In the genomic region with DNA sequence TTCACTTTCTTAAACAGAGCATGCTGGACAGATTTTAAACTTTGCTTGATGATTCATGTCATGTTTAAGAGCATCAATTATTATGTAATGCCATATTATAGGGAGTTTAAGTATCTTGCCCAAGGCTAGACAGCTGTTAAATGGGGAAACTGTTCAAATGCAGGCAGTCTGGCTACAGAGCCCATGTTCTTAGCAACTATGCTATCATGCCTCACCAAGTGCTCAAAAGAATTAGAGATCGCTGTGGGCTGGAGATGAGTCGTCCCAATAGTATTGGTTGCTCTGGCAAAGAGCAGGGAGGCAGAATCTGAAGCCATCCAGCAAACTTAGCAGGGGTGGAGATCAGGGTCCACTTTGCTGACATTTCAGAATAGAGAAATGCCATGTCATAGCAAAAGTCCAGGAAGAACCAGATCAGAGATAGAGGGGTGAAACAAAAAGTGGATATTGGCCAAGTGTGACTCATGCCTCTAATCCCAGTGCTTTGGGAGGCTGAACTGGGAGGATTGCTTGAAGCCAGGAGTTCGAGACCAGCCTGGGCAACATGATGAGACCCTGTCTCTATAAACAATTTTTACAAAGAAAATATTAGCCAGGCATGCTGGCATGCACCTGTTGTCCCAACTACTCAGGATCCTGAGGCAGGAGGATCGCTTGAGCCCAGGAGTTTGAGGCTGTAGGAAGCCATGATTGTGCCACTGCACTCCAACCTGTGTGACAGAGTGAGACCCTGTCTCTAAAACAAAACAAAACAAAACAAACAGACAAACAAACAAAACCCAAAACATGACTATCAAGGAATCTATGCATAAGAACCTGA, we compare ENCODE assay signal across 10 cellular contexts. TPM values are rescaled to one million over a fixed set of nuclear protein-coding genes. Genes with fewer than 3 reads are reported as not detected.
DNase-seq lines count a peak whose midpoint lies in the region; ATAC-seq and TF ChIP-seq lines count a peak whose summit lies in the region.
"Had no signal": no experiment of that assay in that cellular context is flagged by ENCODE, and none has a peak within 500 bp of the region (broad histone marks: within the 10 kb centered on the region; RNA-seq: fewer than 3 reads in every experiment).

No MANE protein-coding gene starts in this region.

- H3K27me3 ChIP-seq in GM23248 (replicated peaks; ENCODE audit: insufficient read depth) (no peaks in the 10 kb centered on the region), RWPE2 (ENCODE audit: insufficient read depth, poor library complexity, severe bottlenecking) (no peaks in the 10 kb centered on the region), fibroblast of lung (ENCODE audit: control insufficient read depth, insufficient read depth, low read length) (no peaks in the 10 kb centered on the region)

- H3K36me3 ChIP-seq in GM23248 (ENCODE audit: low read depth) (no peaks in the 10 kb centered on the region), RWPE2 (ENCODE audit: low read depth) (no peaks in the 10 kb centered on the region), fibroblast of lung (ENCODE audit: control insufficient read depth, insufficient read depth, low read length) (no peaks in the 10 kb centered on the region)
- H3K36me3 ChIP-seq: heart right ventricle had no signal

- H3F3A ChIP-seq in GM23248 (ENCODE audit: insufficient read depth), result peaks cover 13% of the 10 kb centered on the region; the same call in 1 of the 2 replicates

- H3K4me3 ChIP-seq in GM23248, result no peak overlapping the region
- H3K4me3 ChIP-seq in RWPE2 (ENCODE audit: severe bottlenecking), result no peak overlapping the region
- no peak overlapping the region for H3K4me3 ChIP-seq in fibroblast of lung (replicated peaks in 1 of 4; ENCODE audit: control extremely low read depth in 1 of 4, insufficient read depth in 1 of 4, low read depth in 3 of 4, low read length in 4 of 4)
- H3K4me3 ChIP-seq: heart right ventricle had no signal

- peaks cover 5% of the 10 kb centered on the region for H3K4me1 Mint-ChIP-seq in progenitor cell of endocrine pancreas (ENCODE audit: low read depth)

- H3K79me2 ChIP-seq in GM23248 (ENCODE audit: insufficient read depth), result no peaks in the 10 kb centered on the region
- no peaks in the 10 kb centered on the region for H3K79me2 ChIP-seq in fibroblast of lung (ENCODE audit: control insufficient read depth, insufficient read depth, low read length)

- H3K4me1 ChIP-seq in GM23248 (ENCODE audit: insufficient read depth) (no peaks in the 10 kb centered on the region), RWPE2 (ENCODE audit: insufficient read depth, poor library complexity, severe bottlenecking) (no peaks in the 10 kb centered on the region), fibroblast of lung (ENCODE audit: control insufficient read depth, extremely low read depth, insufficient read depth, low read length) (no peaks in the 10 kb centered on the region)
- H3K4me1 ChIP-seq: heart right ventricle had no signal

- H3K4me2 ChIP-seq in GM23248 (ENCODE audit: unreplicated experiment) (no peak overlapping the region), fibroblast of lung (ENCODE audit: extremely low read depth, insufficient read depth, low read length) (no peak overlapping the region)

- 22 to 25% methylated on average over 4 of the region's 4 CpGs for WGBS in GM23248 (ENCODE audit: low coverage in 1 of 2, low lambda C conversion rate in 2 of 2, missing lambda C conversion rate in 2 of 2), 2 experiments

- H3K27me3 Mint-ChIP-seq in progenitor cell of endocrine pancreas, result peaks cover 2% of the 10 kb centered on the region

- H4K20me1 ChIP-seq in GM23248 (ENCODE audit: insufficient read depth), result no peaks in the 10 kb centered on the region
- no peaks in the 10 kb centered on the region for H4K20me1 ChIP-seq in fibroblast of lung (ENCODE audit: control insufficient read depth, extremely low read depth, insufficient read depth, low read length)

- H3K9me3 ChIP-seq in GM23248 (ENCODE audit: low read depth), result no peaks in the 10 kb centered on the region
- H3K9me3 ChIP-seq in RWPE2 (ENCODE audit: severe bottlenecking), result peaks cover 6% of the 10 kb centered on the region
- H3K9me3 ChIP-seq in fibroblast of lung (ENCODE audit: control insufficient read depth, insufficient read depth, low read depth, low read length), result no peaks in the 10 kb centered on the region

- H3K4me3 Mint-ChIP-seq in progenitor cell of endocrine pancreas (ENCODE audit: low read depth), result no peak overlapping the region

- peaks cover 1% of the 10 kb centered on the region for H3K36me3 Mint-ChIP-seq in progenitor cell of endocrine pancreas (ENCODE audit: insufficient read depth)

- H3K9me3 Mint-ChIP-seq in progenitor cell of endocrine pancreas (ENCODE audit: low read depth), result peaks cover 9% of the 10 kb centered on the region

- H3K9ac ChIP-seq in GM23248 (no peak overlapping the region), fibroblast of lung (ENCODE audit: insufficient read depth, low read length) (no peak overlapping the region)

- DNase-seq in GM23248 (peak; percentile 58), RWPE2 (ENCODE audit: low spot score) (peak; percentile 54), fibroblast of lung (ENCODE audit: low read depth in 2 of 2) (peak; percentile 84 to 97), progenitor cell of endocrine pancreas (ENCODE audit: low spot score, unreplicated experiment) (no peak), globus pallidus (ENCODE audit: low spot score) (no peak)
- DNase-seq: heart right ventricle, NCI-H2227 treated with DMSO at 0.1 percent for 48 hours had no signal

- no peak overlapping the region for H3K27ac ChIP-seq in GM23248
- H3K27ac ChIP-seq in RWPE2 (ENCODE audit: poor library complexity, severe bottlenecking), result peak overlapping the region; percentile 62
- peak overlapping the region; percentile 51 for H3K27ac ChIP-seq in fibroblast of lung (ENCODE audit: insufficient read depth, low read length)
- H3K27ac ChIP-seq: heart right ventricle had no signal

- no peak overlapping the region for H2AFZ ChIP-seq in GM23248
- no peak overlapping the region for H2AFZ ChIP-seq in fibroblast of lung (ENCODE audit: low read length)

- H3K9me2 ChIP-seq in GM23248 (ENCODE audit: insufficient read depth), result no peaks in the 10 kb centered on the region

- peak overlapping the region; percentile 11 for H3K27ac Mint-ChIP-seq in progenitor cell of endocrine pancreas

- in situ Hi-C loops in GM23248 (cut with MboI), result no loop called here

- TF ChIP-seq CTCF in RWPE2 (IDR thresholded peaks at IDR 0.05; ENCODE audit: poor library complexity, severe bottlenecking) (no peak), fibroblast of lung (conservative IDR thresholded peaks at IDR 0.05 in 1 of 2, IDR thresholded peaks at IDR 0.05 in 1 of 2; ENCODE audit: low read depth in 1 of 2, low read length in 2 of 2) (no peak), progenitor cell of endocrine pancreas (IDR thresholded peaks at IDR 0.05; ENCODE audit: unreplicated experiment) (no peak)

- ATAC-seq in RWPE2 (ENCODE audit: low read depth) (peak; percentile 96), HG03442 (IDR thresholded peaks at IDR 0.05; ENCODE audit: unreplicated experiment) (no peak), HG03354 (IDR thresholded peaks at IDR 0.05; ENCODE audit: poor library complexity, severe bottlenecking, unreplicated experiment) (no peak), GM19351 (IDR thresholded peaks at IDR 0.05; ENCODE audit: unreplicated experiment) (no peak)

RNA-seq across cellular contexts. Expression of a gene that starts 57.8 kb away (rescaled TPM):
- total RNA-seq in GM23248 (2014; rRNA removed; shearing (Covaris generic)), result 0.76 and 1.8 TPM in 2 replicates
- polyA plus RNA-seq in GM23248 (2016; fragmentation: Nextera tagmentation; extraction: Ambion mirVana), result 0.85 and 0.95 TPM in 2 replicates
- total RNA-seq in fibroblast of lung, result 4.6 and 5.6 TPM in 2 replicates
- polyA plus RNA-seq in fibroblast of lung, result 2.9 and 17.8 TPM in 2 replicates
- polyA plus RNA-seq in fibroblast of lung (2012), result 4.0 and 25.6 TPM in 2 replicates
- 4.9 and 17.5 TPM in 2 replicates for polyA minus RNA-seq in fibroblast of lung (ENCODE audit: low replicate concordance)
- total RNA-seq in progenitor cell of endocrine pancreas, result 31.4 and 35.4 TPM in 2 replicates

Comparison
In these comparisons a context has a peak if more than half of its experiments do, and no peak if none do; other contexts are left out.
1. DNase-seq: peak in GM23248 (single experiment), RWPE2 (single experiment) and fibroblast of lung (2 of 2); none in progenitor cell of endocrine pancreas (single experiment) and globus pallidus (single experiment).